14 cellular contexts compared by ENCODE assay signal in genomic region chr2:14420851-14421250, GRCh38.
DNase-seq lines count a peak whose midpoint lies in the region; ATAC-seq, FAIRE-seq and TF ChIP-seq lines count a peak whose summit lies in the region.
"Had no signal": no experiment of that assay in that cellular context is flagged by ENCODE, and none has a peak within 500 bp of the region (broad histone marks: within the 10 kb centered on the region; RNA-seq: fewer than 3 reads in every experiment).

No MANE protein-coding gene starts in this region.

- no peak for TF ChIP-seq RAD21 in GM12878 (IDR thresholded peaks at IDR 0.05; ENCODE audit: insufficient read depth, low read depth, low read length)

- no peak overlapping the region for H3K27ac ChIP-seq in GM12878 (ENCODE audit: control insufficient read depth, insufficient read depth)

- SMC1A ChIA-PET in GM12878 (lab: Charles Lee; ENCODE audit: uncharacterized antibody, unreplicated experiment): interaction anchor here (0.7 to 4.7 kb wide), 11 partner anchors 9 to 899 kb away, joined by 3 to 26 read pairs (median 4); no protein-coding TSS in a partner anchor

- no peaks in the 10 kb centered on the region for H3K79me2 ChIP-seq in GM12878 (ENCODE audit: control insufficient read depth, insufficient read depth, low read length)

- peak; percentile 38 for ATAC-seq in HG03342 (IDR thresholded peaks at IDR 0.05; ENCODE audit: unreplicated experiment)
- peak; percentile 66 for ATAC-seq in GM12878
- ATAC-seq in HG03175 (IDR thresholded peaks at IDR 0.05; ENCODE audit: unreplicated experiment): no peak
- ATAC-seq: naive thymus-derived CD4-positive, alpha-beta T cell; stimulated activated naive B cell treated with anti-CD40 and anti-IgM and Interleukin-4, amounts not matched to agents 10 μg/mL and 1 μg/mL and 100 μg/mL, for 72 hours had no signal

- no peaks in the 10 kb centered on the region for H4K20me1 ChIP-seq in GM12878 (ENCODE audit: control insufficient read depth, insufficient read depth)

- no peaks in the 10 kb centered on the region for H3K9me3 ChIP-seq in GM12878 (replicated peaks; ENCODE audit: control insufficient read depth, insufficient read depth, low read length)

- no peak for TF ChIP-seq POLR2A in GM12878 (IDR thresholded peaks at IDR 0.05; ENCODE audit: low read depth, low read length)

- TF ChIP-seq EP300 in GM12878 (IDR thresholded peaks at IDR 0.05; ENCODE audit: borderline replicate concordance in 1 of 2, control insufficient read depth in 1 of 2, low read depth in 2 of 2, low read length in 2 of 2): no peak

- H3K9ac ChIP-seq in GM12878 (ENCODE audit: control insufficient read depth, insufficient read depth, low read length): no peak overlapping the region

- intact Hi-C loops in GM12878 (cut with micrococcal nuclease; ENCODE audit: unreplicated experiment): loop anchor here (5.0 kb wide), 1 partner anchor 114 kb away; no protein-coding TSS in a partner anchor

- H3K4me3 ChIP-seq in GM12865 (ENCODE audit: low read depth, low read length) (no peak overlapping the region), GM12878 (no peak overlapping the region)

- TF ChIP-seq CTCF in GM12865 (IDR thresholded peaks at IDR 0.05; ENCODE audit: insufficient read depth, low read depth, low read length, missing control alignments) (no peak), GM12878 (IDR thresholded peaks at IDR 0.05 in 2 of 3, conservative IDR thresholded peaks at IDR 0.05 in 1 of 3; ENCODE audit: control insufficient read depth in 2 of 3, extremely low read depth in 1 of 3, insufficient read depth in 1 of 3, low read depth in 3 of 3, low read length in 3 of 3) (no peak)

- no peak for FAIRE-seq in GM12878 (lab: Jason Lieb, UNC)

- 23% methylated on average over 5 of the region's 5 CpGs for WGBS in GM12878 (ENCODE audit: insufficient coverage, insufficient replicate concordance, low lambda C conversion rate, missing lambda C conversion rate)

- RAD21 ChIA-PET in GM12878 (lab: Charles Lee; ENCODE audit: unreplicated experiment): interaction anchor here (0.9 to 1.8 kb wide), 5 partner anchors 19 to 117 kb away, joined by 3 to 5 read pairs (median 3); no protein-coding TSS in a partner anchor

- POLR2A ChIA-PET in GM12878 (lab: Charles Lee): no interaction called here

- no TSS peak for BruUV-seq in GM12878 (replicated peaks; lab: Mats Ljungman, UMichigan)

- in situ Hi-C loops in GM12878 (cut with MboI): no loop called here

- DNase-seq in GM12865 (ENCODE audit: low read depth) (peak; percentile 56), GM12878 (ENCODE audit: low read depth, low spot score) (no peak), pons (ENCODE audit: low spot score) (peak; percentile 3), NCI-H446 (lab: John Stamatoyannopoulos, UW) (no peak), cerebellar cortex (ENCODE audit: low spot score) (no peak), NCI-H187 treated with DMSO at 0.1 percent for 48 hours (lab: John Stamatoyannopoulos, UW) (no peak)
- DNase-seq: C1 segment of cervical spinal cord; naive thymus-derived CD4-positive, alpha-beta T cell; NCI-H1417 treated with DMSO at 0.1 percent for 48 hours; NCI-H524; right cardiac atrium; stimulated activated naive B cell treated with anti-CD40 and anti-IgM and Interleukin-4, amounts not matched to agents 10 μg/mL and 1 μg/mL and 100 μg/mL, for 72 hours had no signal

- no peak overlapping the region for H2AFZ ChIP-seq in GM12878 (ENCODE audit: control insufficient read depth, low read depth, low read length)

- H3K4me2 ChIP-seq in GM12878 (ENCODE audit: control insufficient read depth, insufficient read depth): no peak overlapping the region

- H3K27me3 ChIP-seq in GM12878 (replicated peaks in 1 of 2; ENCODE audit: control insufficient read depth in 2 of 2, insufficient read depth in 2 of 2, low read length in 1 of 2): no peaks in the 10 kb centered on the region

- H3K4me1 ChIP-seq in GM12878 (ENCODE audit: control insufficient read depth, insufficient read depth, low read length): no peaks in the 10 kb centered on the region

- CTCF ChIA-PET in GM12878 (lab: Yijun Ruan, JAX): interaction anchor here (0.9 to 2.2 kb wide), 3 partner anchors 7 to 115 kb away, joined by 3 to 7 read pairs (median 7); no protein-coding TSS in a partner anchor

- H3K36me3 ChIP-seq in GM12878 (ENCODE audit: control insufficient read depth in 2 of 2, insufficient read depth in 2 of 2, low read length in 1 of 2): no peaks in the 10 kb centered on the region

TF ChIP-seq in GM12878, 131 proteins besides CTCF, POLR2A, EP300 and RAD21 (continues in another document):
- 0 out of 2 replicates have a peak, but pooled peaks have one; percentile 23 for TF ChIP-seq FOXM1 (IDR thresholded peaks at IDR 0.05; ENCODE audit: low read depth, low read length)
- TF ChIP-seq BHLHE40 (IDR thresholded peaks at IDR 0.05; ENCODE audit: borderline replicate concordance in 1 of 2, low read depth in 2 of 2, low read length in 1 of 2): no peak
- peak; percentile 36 to 51; a peak in 2 of 4 replicates for TF ChIP-seq IKZF2 (IDR thresholded peaks at IDR 0.05)
- TF ChIP-seq BMI1 (IDR thresholded peaks at IDR 0.05; ENCODE audit: borderline replicate concordance): no peak
- TF ChIP-seq, protein P1, sequence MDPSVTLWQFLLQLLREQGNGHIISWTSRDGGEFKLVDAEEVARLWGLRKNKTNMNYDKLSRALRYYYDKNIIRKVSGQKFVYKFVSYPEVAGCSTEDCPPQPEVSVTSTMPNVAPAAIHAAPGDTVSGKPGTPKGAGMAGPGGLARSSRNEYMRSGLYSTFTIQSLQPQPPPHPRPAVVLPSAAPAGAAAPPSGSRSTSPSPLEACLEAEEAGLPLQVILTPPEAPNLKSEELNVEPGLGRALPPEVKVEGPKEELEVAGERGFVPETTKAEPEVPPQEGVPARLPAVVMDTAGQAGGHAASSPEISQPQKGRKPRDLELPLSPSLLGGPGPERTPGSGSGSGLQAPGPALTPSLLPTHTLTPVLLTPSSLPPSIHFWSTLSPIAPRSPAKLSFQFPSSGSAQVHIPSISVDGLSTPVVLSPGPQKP (IDR thresholded peaks at IDR 0.05; ENCODE audit: low read depth, low read length): no peak
- no peak for TF ChIP-seq TCF3 (IDR thresholded peaks at IDR 0.05; ENCODE audit: borderline replicate concordance, insufficient read depth, low read depth, low read length)
- TF ChIP-seq ZNF24 (IDR thresholded peaks at IDR 0.05): no peak
- peak; percentile 14; the same call in 1 of the 2 replicates for TF ChIP-seq CREM (IDR thresholded peaks at IDR 0.05; ENCODE audit: low read depth)
- peak; percentile 64 for TF ChIP-seq IKZF1 (conservative IDR thresholded peaks at IDR 0.05)
- TF ChIP-seq, protein P2, sequence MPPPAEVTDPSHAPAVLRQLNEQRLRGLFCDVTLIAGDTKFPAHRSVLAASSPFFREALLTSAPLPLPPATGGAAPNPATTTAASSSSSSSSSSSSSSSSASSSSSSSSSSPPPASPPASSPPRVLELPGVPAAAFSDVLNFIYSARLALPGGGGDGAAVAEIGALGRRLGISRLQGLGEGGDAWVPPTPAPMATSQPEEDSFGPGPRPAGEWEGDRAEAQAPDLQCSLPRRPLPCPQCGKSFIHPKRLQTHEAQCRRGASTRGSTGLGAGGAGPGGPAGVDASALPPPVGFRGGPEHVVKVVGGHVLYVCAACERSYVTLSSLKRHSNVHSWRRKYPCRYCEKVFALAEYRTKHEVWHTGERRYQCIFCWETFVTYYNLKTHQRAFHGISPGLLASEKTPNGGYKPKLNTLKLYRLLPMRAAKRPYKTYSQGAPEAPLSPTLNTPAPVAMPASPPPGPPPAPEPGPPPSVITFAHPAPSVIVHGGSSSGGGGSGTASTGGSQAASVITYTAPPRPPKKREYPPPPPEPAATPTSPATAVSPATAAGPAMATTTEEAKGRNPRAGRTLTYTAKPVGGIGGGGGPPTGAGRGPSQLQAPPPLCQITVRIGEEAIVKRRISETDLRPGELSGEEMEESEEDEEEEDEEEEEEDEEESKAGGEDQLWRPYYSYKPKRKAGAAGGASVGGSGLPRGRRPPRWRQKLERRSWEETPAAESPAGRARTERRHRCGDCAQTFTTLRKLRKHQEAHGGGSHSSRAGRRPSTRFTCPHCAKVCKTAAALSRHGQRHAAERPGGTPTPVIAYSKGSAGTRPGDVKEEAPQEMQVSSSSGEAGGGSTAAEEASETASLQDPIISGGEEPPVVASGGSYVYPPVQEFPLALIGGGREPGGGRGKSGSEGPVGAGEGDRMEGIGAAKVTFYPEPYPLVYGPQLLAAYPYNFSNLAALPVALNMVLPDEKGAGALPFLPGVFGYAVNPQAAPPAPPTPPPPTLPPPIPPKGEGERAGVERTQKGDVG (CRISPR knock-in tag; IDR thresholded peaks at IDR 0.05): no peak
- TF ChIP-seq YY1 (IDR thresholded peaks at IDR 0.05; ENCODE audit: low read depth, low read length): no peak
- no peak for TF ChIP-seq SUPT20H (IDR thresholded peaks at IDR 0.05; ENCODE audit: borderline replicate concordance, control insufficient read depth, low read depth, low read length)
- TF ChIP-seq, protein P3, sequence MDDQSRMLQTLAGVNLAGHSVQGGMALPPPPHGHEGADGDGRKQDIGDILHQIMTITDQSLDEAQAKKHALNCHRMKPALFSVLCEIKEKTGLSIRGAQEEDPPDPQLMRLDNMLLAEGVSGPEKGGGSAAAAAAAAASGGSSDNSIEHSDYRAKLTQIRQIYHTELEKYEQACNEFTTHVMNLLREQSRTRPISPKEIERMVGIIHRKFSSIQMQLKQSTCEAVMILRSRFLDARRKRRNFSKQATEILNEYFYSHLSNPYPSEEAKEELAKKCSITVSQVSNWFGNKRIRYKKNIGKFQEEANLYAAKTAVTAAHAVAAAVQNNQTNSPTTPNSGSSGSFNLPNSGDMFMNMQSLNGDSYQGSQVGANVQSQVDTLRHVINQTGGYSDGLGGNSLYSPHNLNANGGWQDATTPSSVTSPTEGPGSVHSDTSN (IDR thresholded peaks at IDR 0.05; ENCODE audit: insufficient replicate concordance, low read depth, low read length): no peak
- no peak for TF ChIP-seq TARDBP (IDR thresholded peaks at IDR 0.05; ENCODE audit: borderline replicate concordance)
- TF ChIP-seq, protein P4, sequence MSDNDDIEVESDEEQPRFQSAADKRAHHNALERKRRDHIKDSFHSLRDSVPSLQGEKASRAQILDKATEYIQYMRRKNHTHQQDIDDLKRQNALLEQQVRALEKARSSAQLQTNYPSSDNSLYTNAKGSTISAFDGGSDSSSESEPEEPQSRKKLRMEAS (IDR thresholded peaks at IDR 0.05; ENCODE audit: low read depth, low read length): no peak
- TF ChIP-seq ETV6 (conservative IDR thresholded peaks at IDR 0.05 in 1 of 2, IDR thresholded peaks at IDR 0.05 in 1 of 2; ENCODE audit: borderline replicate concordance in 1 of 2, low read depth in 1 of 2): peak in 1 of 2 experiments; percentile 20; a peak in 1 of 4 replicates

Comparison
In these comparisons a context has a peak if more than half of its experiments do, and no peak if none do; other contexts are left out.
1. DNase-seq: peak in GM12865 (single experiment) and pons (single experiment); none in GM12878 (single experiment), NCI-H446 (0 of 2), cerebellar cortex (single experiment) and NCI-H187 treated with DMSO at 0.1 percent for 48 hours (single experiment).